11 cellular contexts compared by ENCODE assay signal in genomic region chr17:7873051-7873450, GRCh38.
"Had no signal": no experiment of that assay in that cellular context is flagged by ENCODE, and none has a peak within 500 bp of the region (broad histone marks: within the 10 kb centered on the region; RNA-seq: fewer than 3 reads in every experiment).

No MANE protein-coding gene starts in this region.

- H3K9me3 ChIP-seq: heart left ventricle, thyroid gland, vagina had no signal

- H3K27me3 ChIP-seq: heart left ventricle, thyroid gland, vagina had no signal

- H3K27me3 Mint-ChIP-seq: brain had no signal

- H3K4me1 Mint-ChIP-seq: brain had no signal

- H3K9me3 Mint-ChIP-seq: brain had no signal

- H3K36me3 ChIP-seq: thyroid gland, vagina had no signal

- H3K27ac ChIP-seq: heart left ventricle, skin epidermis, thyroid gland, vagina, VCaP had no signal

- H3K27ac Mint-ChIP-seq: activated CD8-positive, alpha-beta T cell treated with anti-CD3 and anti-CD28 coated beads, Interleukin-2, amount 10 ng/mL, durations not matched to agents 7 days and 5 days had no signal

- H3K4me3 Mint-ChIP-seq: activated CD8-positive, alpha-beta T cell treated with anti-CD3 and anti-CD28 coated beads, Interleukin-2, amount 10 ng/mL, durations not matched to agents 7 days and 5 days; brain had no signal

- H3K4me3 ChIP-seq: heart left ventricle, skin epidermis, thyroid gland, vagina had no signal

- DNase-seq: activated CD4-positive, alpha-beta T cell treated with anti-CD3 and anti-CD28 coated beads for 4 hours; activated CD8-positive, alpha-beta T cell treated with anti-CD3 and anti-CD28 coated beads, Interleukin-2, amount 10 ng/mL, durations not matched to agents 7 days and 5 days; activated naive CD4-positive, alpha-beta T cell treated with anti-CD3 and anti-CD28 coated beads, Interleukin-2, amount 50 U/mL, for 16 hours; amniotic stem cell; heart left ventricle; mesendoderm; thyroid gland had no signal

- ATAC-seq: activated CD8-positive, alpha-beta T cell treated with anti-CD3 and anti-CD28 coated beads, Interleukin-2, amount 10 ng/mL, durations not matched to agents 7 days and 5 days; heart left ventricle had no signal
